ENCODE assay signal across 8 cellular contexts in genomic region chr16:47460755-47461597, GRCh38. TPM values are rescaled to one million over a fixed set of nuclear protein-coding genes. Genes with fewer than 3 reads are reported as not detected.
DNase-seq lines count a peak whose midpoint lies in the region; ATAC-seq and TF ChIP-seq lines count a peak whose summit lies in the region.

TSS of gene ITFG1 (minus strand) at chr16:47461063. CDS start at chr16:47461045, 18 bp downstream.
TSS of gene PHKB (plus strand) at chr16:47461331. CDS start at chr16:47461351, 20 bp downstream.

- no peaks in the 10 kb centered on the region for H3K27me3 ChIP-seq in Peyer's patch
- no peaks in the 10 kb centered on the region for H3K27me3 ChIP-seq in esophagus squamous epithelium

- peaks cover 5% of the 10 kb centered on the region for H3K36me3 Mint-ChIP-seq in IgD-negative memory B cell

- peak; percentile 68 for ATAC-seq in GM21576 (IDR thresholded peaks at IDR 0.05; ENCODE audit: unreplicated experiment)

- H3K9me3 ChIP-seq in Peyer's patch (no peaks in the 10 kb centered on the region), esophagus squamous epithelium (no peaks in the 10 kb centered on the region)

- 1 to 4% methylated on average over 5 to 23 of the region's 82 CpGs for WGBS in esophagus squamous epithelium, 2 donors

- H3K4me3 ChIP-seq in Peyer's patch (peak within 1 kb of the TSS; percentile 63 to 97 (median 88)), esophagus squamous epithelium (peak within 1 kb of the TSS; percentile 79 to 94 (median 90))

- TF ChIP-seq POLR2A in Peyer's patch (IDR thresholded peaks at IDR 0.05) (peak; percentile 62 to 66), esophagus squamous epithelium (IDR thresholded peaks at IDR 0.05) (peak in 3 of 4 donors; percentile 58 to 76 (median 58))

- peaks cover 42 to 70% (median 59%) of the 10 kb centered on the region in 3 donors for H3K4me1 Mint-ChIP-seq in IgD-negative memory B cell

- peak within 1 kb of the TSS; percentile 96 to 100 (median 97) for H3K4me3 Mint-ChIP-seq in IgD-negative memory B cell

- no peaks in the 10 kb centered on the region for H3K9me3 Mint-ChIP-seq in IgD-negative memory B cell

- TF ChIP-seq CTCF in Peyer's patch (IDR thresholded peaks at IDR 0.05) = peak in 3 of 6 experiments; percentile 26 to 33 (median 31)
- TF ChIP-seq CTCF in esophagus squamous epithelium (IDR thresholded peaks at IDR 0.05) = peak in 4 of 6 experiments; percentile 19 to 34 (median 22)

- intact Hi-C loops in esophagus squamous epithelium (cut with DNase I) = no loop called here

- DNase-seq in DMS79 (lab: John Stamatoyannopoulos, UW) (peak; percentile 58), Peyer's patch (peak; percentile 94 to 97 (median 95)), activated T-helper 1 cell treated with Interleukin-2 at 50 U/mL for 16 hours (ENCODE audit: low read depth) (peak; percentile 94), esophagus squamous epithelium (lab: John Stamatoyannopoulos, UW) (peak; percentile 61), myocyte (ENCODE audit: low read depth) (peak; percentile 93)
- peak; percentile 83 to 95 for DNase-seq in stimulated activated CD8-positive, alpha-beta memory T cell treated with anti-CD3 and anti-CD28 coated beads, Interleukin-7, amount 100 ng/mL, for 4 hours (ENCODE audit: low read depth in 2 of 2)

- H3K36me3 ChIP-seq in Peyer's patch (peaks cover 0 to 11% (median 0%) of the 10 kb centered on the region in 3 donors), esophagus squamous epithelium (peaks cover 0 to 26% (median 0%) of the 10 kb centered on the region in 3 donors)

- H3K27ac Mint-ChIP-seq in IgD-negative memory B cell = peak within 1 kb of the TSS; percentile 95 to 97 (median 96)

- no peaks in the 10 kb centered on the region for H3K27me3 Mint-ChIP-seq in IgD-negative memory B cell

- H3K27ac ChIP-seq in Peyer's patch = peak within 1 kb of the TSS; percentile 89 to 99 (median 94)
- peak within 1 kb of the TSS; percentile 96 to 99 (median 98) for H3K27ac ChIP-seq in esophagus squamous epithelium

- peaks cover 0 to 38% (median 8%) of the 10 kb centered on the region in 4 donors for H3K4me1 ChIP-seq in Peyer's patch
- peaks cover 8 to 59% (median 18%) of the 10 kb centered on the region in 3 donors for H3K4me1 ChIP-seq in esophagus squamous epithelium

RNA-seq across cellular contexts. Expression of gene ITFG1, which starts in this region (rescaled TPM):
- 18.1 TPM for polyA plus RNA-seq in IgD-negative memory B cell
- total RNA-seq in Peyer's patch (10 to 100 TPM; 36.3 to 67.6 (median 56.1) TPM), esophagus squamous epithelium (10 to 100 TPM; 16.1 to 31.9 (median 26.4) TPM), myocyte (78.4 and 97.2 TPM in 2 replicates)
- 63.9 TPM for polyA plus RNA-seq in myocyte (2012)

RNA-seq across cellular contexts. Expression of gene PHKB, which starts in this region (rescaled TPM):
- polyA plus RNA-seq in IgD-negative memory B cell = 52.2 TPM
- total RNA-seq in Peyer's patch = 100 to 1,000 TPM; 124 to 180 (median 142) TPM
- total RNA-seq in esophagus squamous epithelium = 10 to 100 TPM; 39.0 to 81.3 (median 53.8) TPM
- 29.0 and 34.8 TPM in 2 replicates for total RNA-seq in myocyte
- polyA plus RNA-seq in myocyte (2012) = 27.4 TPM

Comparison
In these comparisons a context has a peak if more than half of its experiments do, and no peak if none do; other contexts are left out.
1. Peak in every context shown above with its lines: DNase-seq, ATAC-seq, H3K4me3 ChIP-seq and H3K27ac ChIP-seq.